9 cellular contexts compared by ENCODE assay signal in the genomic region with DNA sequence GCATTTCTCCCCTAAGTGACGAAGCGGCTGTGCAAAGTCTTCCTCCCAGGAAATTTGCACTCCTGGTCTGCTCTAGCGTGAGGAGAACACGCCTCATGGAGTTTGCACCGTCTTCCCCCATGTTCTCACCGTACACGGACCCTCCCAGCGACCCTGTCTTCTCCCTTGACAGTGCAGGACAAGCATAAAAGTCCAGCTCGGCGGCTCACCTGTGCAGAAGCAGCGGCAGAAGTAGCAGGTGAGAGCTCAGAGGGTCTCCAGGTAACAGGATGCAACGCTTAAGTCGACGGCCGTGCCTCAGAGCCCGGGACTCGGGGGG. TPM values are rescaled to one million over a fixed set of nuclear protein-coding genes. Genes with fewer than 3 reads are reported as not detected.
DNase-seq lines count a peak whose midpoint lies in the region; ATAC-seq, FAIRE-seq and TF ChIP-seq lines count a peak whose summit lies in the region.
"Had no signal": no experiment of that assay in that cellular context is flagged by ENCODE, and none has a peak within 500 bp of the region (broad histone marks: within the 10 kb centered on the region; RNA-seq: fewer than 3 reads in every experiment).

No MANE protein-coding gene starts in this region.

- H3K4me3 Mint-ChIP-seq in type B pancreatic cell, result no peak overlapping the region

- H3K36me3 Mint-ChIP-seq in type B pancreatic cell, result no peaks in the 10 kb centered on the region

- H3K4me1 ChIP-seq in OCI-LY1 (ENCODE audit: insufficient read depth, low read length, severe bottlenecking), result peaks cover 30% of the 10 kb centered on the region
- H3K4me1 ChIP-seq in right lobe of liver, result peaks cover 0 to 6% (median 0%) of the 10 kb centered on the region in 4 donors

- peak overlapping the region; percentile 86 for H3K4me2 ChIP-seq in OCI-LY1 (ENCODE audit: low read length)

- FAIRE-seq in HTR-8/SVneo (lab: Jason Lieb, UNC), result no peak

- TF ChIP-seq CTCF in OCI-LY1 (IDR thresholded peaks at IDR 0.05; ENCODE audit: low read length) (no peak), right lobe of liver (IDR thresholded peaks at IDR 0.05) (no peak), type B pancreatic cell (conservative IDR thresholded peaks at IDR 0.05) (no peak)

- peaks cover 23% of the 10 kb centered on the region for H3K79me2 ChIP-seq in OCI-LY1 (ENCODE audit: insufficient read depth, low read length)

- peak overlapping the region; percentile 96 for H3K9ac ChIP-seq in OCI-LY1 (ENCODE audit: low read length)

- H2AFZ ChIP-seq in OCI-LY1 (ENCODE audit: low read length), result no peak overlapping the region

- peak overlapping the region; percentile 91 for H3K4me3 ChIP-seq in OCI-LY1 (ENCODE audit: low read depth, low read length, poor library complexity, severe bottlenecking)
- H3K4me3 ChIP-seq in right lobe of liver, result peak overlapping the region in 2 of 3 donors; percentile 16 to 40

- H3K27ac Mint-ChIP-seq in type B pancreatic cell, result no peak overlapping the region

- TF ChIP-seq POLR2A in right lobe of liver (IDR thresholded peaks at IDR 0.05), result no peak

- H3K4me1 Mint-ChIP-seq in type B pancreatic cell (ENCODE audit: unreplicated experiment), result no peaks in the 10 kb centered on the region

- H3K27me3 Mint-ChIP-seq in type B pancreatic cell, result no peaks in the 10 kb centered on the region

- intact Hi-C loops in right lobe of liver (cut with DNase I), result no loop called here

- H3K9me3 ChIP-seq in OCI-LY1 (ENCODE audit: low read length) (no peaks in the 10 kb centered on the region), right lobe of liver (no peaks in the 10 kb centered on the region)

- 55% methylated on average over 4 of the region's 17 CpGs for WGBS in right lobe of liver (ENCODE audit: insufficient coverage, low coverage, low lambda C conversion rate, missing lambda C conversion rate)

- DNase-seq in CD1c-positive myeloid dendritic cell (ENCODE audit: extremely low spot score), result peak; percentile 44
- peak in 1 of 3 donors; percentile 59 for DNase-seq in right lobe of liver
- DNase-seq in HTR-8/SVneo (ENCODE audit: insufficient read length, low spot score), result no peak
- DNase-seq in type B pancreatic cell (ENCODE audit: extremely low spot score, unreplicated experiment), result no peak
- DNase-seq in substantia nigra (lab: John Stamatoyannopoulos, UW), result no peak
- no peak for DNase-seq in NCI-H510A (lab: John Stamatoyannopoulos, UW)

- H3K36me3 ChIP-seq in OCI-LY1 (ENCODE audit: insufficient read depth, low read length) (peaks cover 14% of the 10 kb centered on the region), right lobe of liver (no peaks in the 10 kb centered on the region)

- ATAC-seq in GM21526 (IDR thresholded peaks at IDR 0.05; ENCODE audit: low FRiP score, unreplicated experiment) (peak; percentile 2), right lobe of liver (peak; percentile 6 to 18 (median 12))

- H3K9me3 Mint-ChIP-seq in type B pancreatic cell, result no peaks in the 10 kb centered on the region

- H3K9me2 ChIP-seq in OCI-LY1 (ENCODE audit: low read depth, low read length), result no peaks in the 10 kb centered on the region

- H3K27me3 ChIP-seq in OCI-LY1 (ENCODE audit: insufficient read depth, low read length), result no peaks in the 10 kb centered on the region
- no peaks in the 10 kb centered on the region for H3K27me3 ChIP-seq in right lobe of liver

- H3K27ac ChIP-seq in OCI-LY1 (ENCODE audit: low read depth, low read length, poor library complexity, severe bottlenecking) (peak overlapping the region; percentile 98), right lobe of liver (peak overlapping the region in 2 of 3 donors; percentile 34 to 65), substantia nigra (ENCODE audit: low read depth, low read length, poor library complexity, severe bottlenecking) (no peak overlapping the region)
- H3K27ac ChIP-seq: epithelial cell of prostate had no signal

- H3F3A ChIP-seq in OCI-LY1 (ENCODE audit: insufficient read depth, low read length), result 0 out of 2 replicates have a peak, but pooled peaks cover 2% of the 10 kb centered on the region

- H4K20me1 ChIP-seq in OCI-LY1 (ENCODE audit: insufficient read depth, low read length), result no peaks in the 10 kb centered on the region

RNA-seq across cellular contexts. Expression of gene P2RY8, which starts 0.3 kb away (rescaled TPM):
- total RNA-seq in right lobe of liver, result under 1 TPM; 0.37 to 0.87 (median 0.73) TPM
- total RNA-seq in type B pancreatic cell (ENCODE audit: low replicate concordance), result not detected in 2 replicates

RNA-seq across cellular contexts. Expression of gene AKAP17A, which starts 54.7 kb away (rescaled TPM):
- 10 to 100 TPM; 15.1 to 33.2 (median 24.0) TPM for total RNA-seq in right lobe of liver
- 49.8 and 53.0 TPM in 2 replicates for total RNA-seq in type B pancreatic cell (ENCODE audit: low replicate concordance)
